In genomic region chr12:30740274-30740673, GRCh38 we compare ENCODE assay signal across 26 cellular contexts.
"Had no signal": no experiment of that assay in that cellular context is flagged by ENCODE, and none has a peak within 500 bp of the region (broad histone marks: within the 10 kb centered on the region; RNA-seq: fewer than 3 reads in every experiment).

No MANE protein-coding gene starts in this region.

- H3K9me3 ChIP-seq: colonic mucosa, esophagus muscularis mucosa, esophagus squamous epithelium, gastrocnemius medialis, gastroesophageal sphincter, heart left ventricle, heart right ventricle had no signal

- H3K27me3 ChIP-seq: colonic mucosa, dorsolateral prefrontal cortex, esophagus muscularis mucosa, esophagus squamous epithelium, foreskin keratinocyte, gastrocnemius medialis, gastroesophageal sphincter, heart left ventricle, heart right ventricle had no signal

- FAIRE-seq: colon, endothelial cell of umbilical vein, frontal cortex had no signal

- DNase-seq: colonic mucosa; cortex of kidney; dermis blood vessel endothelial cell; dorsolateral prefrontal cortex; effector CD4-positive, alpha-beta T cell; effector CD8-positive, alpha-beta T cell; effector memory CD4-positive, alpha-beta T cell; effector memory CD8-positive, alpha-beta T cell; endodermal cell; erythroblast; esophagus squamous epithelium; foreskin fibroblast; foreskin keratinocyte; foreskin melanocyte; gastrocnemius medialis; glutamatergic neuron; head of caudate nucleus; heart left ventricle; heart right ventricle had no signal

- ATAC-seq: effector memory CD8-positive, alpha-beta T cell; esophagus mucosa; foreskin keratinocyte; gastrocnemius medialis; gastroesophageal sphincter; heart left ventricle; heart right ventricle had no signal

- H3K4me3 ChIP-seq: colonic mucosa, dorsolateral prefrontal cortex, esophagus muscularis mucosa, esophagus squamous epithelium, gastrocnemius medialis, gastroesophageal sphincter, heart left ventricle, heart right ventricle had no signal

- H3K4me1 ChIP-seq: colonic mucosa, esophagus muscularis mucosa, esophagus squamous epithelium, foreskin keratinocyte, gastrocnemius medialis, gastroesophageal sphincter, heart left ventricle, heart right ventricle had no signal

- H3K27ac ChIP-seq: colonic mucosa, dorsolateral prefrontal cortex, epithelial cell of prostate, esophagus muscularis mucosa, esophagus squamous epithelium, foreskin keratinocyte, gastrocnemius medialis, gastroesophageal sphincter, heart left ventricle, heart right ventricle had no signal

- H3K36me3 ChIP-seq: colonic mucosa had no signal
